9 cellular contexts compared by ENCODE assay signal in genomic region chr13:113314112-113314511, GRCh38. TPM values are rescaled to one million over a fixed set of nuclear protein-coding genes. Genes with fewer than 3 reads are reported as not detected.
A peak's percentile ranks its signal among the peaks of the same experiment; 100 is the strongest.
DNase-seq lines count a peak whose midpoint lies in the region; ATAC-seq, FAIRE-seq and TF ChIP-seq lines count a peak whose summit lies in the region.
"Not testable (repeated sequence)": the region's sequence is repeated elsewhere in the genome, so short reads cannot be mapped to it uniquely, and the experiment has no call there.
"Had no signal": no experiment of that assay in that cellular context is flagged by ENCODE, and none has a peak within 500 bp of the region (broad histone marks: within the 10 kb centered on the region; RNA-seq: fewer than 3 reads in every experiment).

No MANE protein-coding gene starts in this region.

- CTCF ChIA-PET in A549 (lab: Yijun Ruan, JAX); HCT116 (lab: Charles Lee): not testable (repeated sequence)

- peaks cover 10% of the 10 kb centered on the region for H3K4me1 Mint-ChIP-seq in T-helper 17 cell

- not testable (repeated sequence) for H3K9me3 ChIP-seq in A549; HCT116 (ENCODE audit: control insufficient read depth in 1 of 2, insufficient read depth in 1 of 2, low read depth in 1 of 2, low read length in 2 of 2); T-helper 17 cell (ENCODE audit: control insufficient read depth, low read length, poor library complexity, severe bottlenecking)

- POLR2A ChIA-PET in A549 (lab: Yijun Ruan, JAX); HCT116 (lab: Charles Lee): not testable (repeated sequence)

- not testable (repeated sequence) for FAIRE-seq in A549 (lab: Jason Lieb, UNC)

- H3K9me2 ChIP-seq in HCT116 (ENCODE audit: insufficient read depth), result not testable (repeated sequence)

- not testable (repeated sequence) for H2AFZ ChIP-seq in HCT116 (ENCODE audit: low read depth, low read length, poor library complexity, severe bottlenecking)

- not testable (repeated sequence) for TF ChIP-seq RAD21 in A549 (conservative IDR thresholded peaks at IDR 0.05 in 1 of 2, IDR thresholded peaks at IDR 0.05 in 1 of 2); HCT116 (IDR thresholded peaks at IDR 0.05; ENCODE audit: low read depth)

- intact Hi-C loops in HCT116 (cut with micrococcal nuclease), result not testable (repeated sequence)

- DNase-seq in A549 (ENCODE audit: low read depth in 1 of 2, low spot score in 1 of 2) (peak in 1 of 2 experiments; percentile 92), HCT116 (ENCODE audit: low read depth, low spot score) (peak; percentile 65), LNCaP clone FGC (ENCODE audit: low read depth) (peak; percentile 10), NCI-H460 (ENCODE audit: extremely low read depth, low read depth) (peak; percentile 43), NCI-H69 (lab: John Stamatoyannopoulos, UW) (peak; percentile 94)
- not testable (repeated sequence) for DNase-seq in T-helper 17 cell

- peak in 1 of 2 experiments; percentile 82; a peak in 2 of 6 replicates for ATAC-seq in A549
- ATAC-seq in HCT116, T-helper 17 cell: not testable (repeated sequence)

- RAD21 ChIA-PET in HCT116 (lab: Charles Lee; ENCODE audit: low non-redundant PET in 1 of 2, low total read pairs in 2 of 2, uncharacterized antibody in 2 of 2, unreplicated experiment in 2 of 2), result not testable (repeated sequence)

- not testable (repeated sequence) for TF ChIP-seq POLR2A in A549 (IDR thresholded peaks at IDR 0.05; ENCODE audit: low read length); HCT116 (IDR thresholded peaks at IDR 0.05; ENCODE audit: borderline replicate concordance, extremely low read depth, insufficient read depth, insufficient read length)

- H3K4me1 ChIP-seq in A549, result not testable (repeated sequence)
- peaks cover 6 to 25% of the 10 kb centered on the region in 2 experiments; a peak in 3 of 4 replicates for H3K4me1 ChIP-seq in HCT116 (ENCODE audit: control insufficient read depth in 1 of 2, insufficient read depth in 2 of 2, low read length in 2 of 2)

- H3K4me3 Mint-ChIP-seq in T-helper 17 cell, result not testable (repeated sequence)

- H4K20me1 ChIP-seq in HCT116 (ENCODE audit: insufficient read depth), result not testable (repeated sequence)

- peak overlapping the region; percentile 67 for H3K27ac Mint-ChIP-seq in T-helper 17 cell

- TF ChIP-seq CTCF in A549 (IDR thresholded peaks at IDR 0.05); HCT116 (IDR thresholded peaks at IDR 0.05 in 2 of 3, conservative IDR thresholded peaks at IDR 0.05 in 1 of 3; ENCODE audit: borderline replicate concordance in 1 of 3, insufficient read depth in 1 of 3, low read depth in 2 of 3, low read length in 2 of 3); LNCaP clone FGC (IDR thresholded peaks at IDR 0.05; ENCODE audit: control insufficient read depth, extremely low read depth, insufficient read depth): not testable (repeated sequence)

- TF ChIP-seq EP300 in A549 (IDR thresholded peaks at IDR 0.05), result not testable (repeated sequence)

- WGBS in A549 (ENCODE audit: missing lambda C conversion rate), result 0% methylated on average over 1 of the region's 20 CpGs

- H3K9ac ChIP-seq in HCT116 (ENCODE audit: low read length), result not testable (repeated sequence)

- H3K79me2 ChIP-seq in HCT116 (ENCODE audit: insufficient read depth, low read length), result peaks cover 29% of the 10 kb centered on the region

- H3K36me3 ChIP-seq in HCT116 (ENCODE audit: control insufficient read depth in 1 of 2, insufficient read depth in 2 of 2, low read length in 2 of 2), result peaks cover 9 to 17% of the 10 kb centered on the region in 2 experiments; a peak in 3 of 4 replicates

- not testable (repeated sequence) for H3K27me3 ChIP-seq in HCT116 (ENCODE audit: insufficient read depth, low read length)

- BruUV-seq in HCT116 (replicated peaks; lab: Mats Ljungman, UMichigan), result not testable (repeated sequence)

- peak overlapping the region; percentile 64 for H3K4me2 ChIP-seq in A549
- 0 out of 2 replicates have a peak overlapping the region, but pooled peaks have one; percentile 7 for H3K4me2 ChIP-seq in HCT116 (ENCODE audit: low read length)

- peak overlapping the region; percentile 34; the same call in 1 of the 3 replicates for H3K4me3 ChIP-seq in A549
- not testable (repeated sequence) for H3K4me3 ChIP-seq in HCT116 (replicated peaks in 1 of 2; ENCODE audit: low read depth in 1 of 2, low read length in 2 of 2); LNCaP clone FGC (ENCODE audit: low read depth, low read length)

- not testable (repeated sequence) for H3K36me3 Mint-ChIP-seq in T-helper 17 cell (ENCODE audit: low read depth)

- not testable (repeated sequence) for H3K27ac ChIP-seq in A549; HCT116 (ENCODE audit: low read depth, low read length)

- not testable (repeated sequence) for H3K27me3 Mint-ChIP-seq in T-helper 17 cell

RNA-seq across cellular contexts. Expression of gene LAMP1, which starts 17.1 kb away (rescaled TPM):
- 58.2 and 58.7 TPM in 2 replicates for polyA plus RNA-seq in A549 (2011; rRNA removed)
- 56.5 and 61.1 TPM in 2 replicates for polyA plus RNA-seq in A549 (2012; cell fraction: cytosol; rRNA removed)
- 113 and 119 TPM in 2 replicates for polyA plus RNA-seq in A549 (2012; cell fraction: nucleus; rRNA removed)
- polyA plus RNA-seq in A549 (2017; fragmentation: RNase III; extraction: RNeasy Plus Mini Kit Qiagen cat#74134 plus additional on column Dnase treatment), result 106 to 117 TPM (median 114 TPM) in 3 replicates
- 33.4 and 39.2 TPM in 2 replicates for polyA minus RNA-seq in A549 (2011; rRNA and poly(A)+ RNA removed)
- 158 TPM for total RNA-seq in HCT116 (2021; ENCODE audit: unreplicated experiment)
- 131 and 133 TPM in 2 replicates for polyA plus RNA-seq in HCT116 (2012)
- 118 and 121 TPM in 2 replicates for total RNA-seq in NCI-H460 (2014; rRNA removed; shearing (Covaris generic))
- 161 and 164 TPM in 2 replicates for polyA plus RNA-seq in NCI-H460 (2014; cell fraction: nucleus; rRNA removed)
- total RNA-seq in T-helper 17 cell, result 100 to 1,000 TPM in 1 of 2 donors, 10 to 100 TPM in 1; 92.5 to 102 TPM

RNA-seq across cellular contexts. Expression of gene GRTP1, which starts 49.8 kb away (rescaled TPM):
- polyA plus RNA-seq in A549 (2011; rRNA removed), result 3.7 and 3.8 TPM in 2 replicates
- polyA plus RNA-seq in A549 (2012; cell fraction: cytosol; rRNA removed), result 1.8 and 2.1 TPM in 2 replicates
- 2.4 and 3.8 TPM in 2 replicates for polyA plus RNA-seq in A549 (2012; cell fraction: nucleus; rRNA removed)
- 1.7 to 2.2 TPM (median 1.7 TPM) in 3 replicates for polyA plus RNA-seq in A549 (2017; fragmentation: RNase III; extraction: RNeasy Plus Mini Kit Qiagen cat#74134 plus additional on column Dnase treatment)
- polyA minus RNA-seq in A549 (2011; rRNA and poly(A)+ RNA removed), result 1.4 and 2.2 TPM in 2 replicates
- 30.3 TPM for total RNA-seq in HCT116 (2021; ENCODE audit: unreplicated experiment)
- polyA plus RNA-seq in HCT116 (2012), result 14.0 and 20.9 TPM in 2 replicates
- 2.1 TPM in 2 replicates for total RNA-seq in NCI-H460 (2014; rRNA removed; shearing (Covaris generic))
- 3.2 and 4.2 TPM in 2 replicates for polyA plus RNA-seq in NCI-H460 (2014; cell fraction: nucleus; rRNA removed)
- total RNA-seq in T-helper 17 cell, result under 1 TPM in 1 of 2 donors, not detected in 1; 0.57 TPM
- total RNA-seq: B cell; CD4-positive, CD25-positive, alpha-beta regulatory T cell; CD8-positive, alpha-beta T cell had no signal

Comparison
In these comparisons a context has a peak if more than half of its experiments do, and no peak if none do; other contexts are left out.
1. RNA of gene GRTP1, which starts 49.8 kb away (total RNA-seq): 30.3 TPM in HCT116 (single experiment); 2.1 TPM in NCI-H460 and 0.57 TPM in T-helper 17 cell; every median in the first group is over 10 times any median in the second.